In genomic region chr10:126349676-126350075, GRCh38 we compare ENCODE assay signal across 22 cellular contexts. TPM values are rescaled to one million over a fixed set of nuclear protein-coding genes. Genes with fewer than 3 reads are reported as not detected.
"Had no signal": no experiment of that assay in that cellular context is flagged by ENCODE, and none has a peak within 500 bp of the region (broad histone marks: within the 10 kb centered on the region; RNA-seq: fewer than 3 reads in every experiment).

No MANE protein-coding gene starts in this region.

- H3K9me3 ChIP-seq: body of pancreas, heart left ventricle, thyroid gland, upper lobe of right lung had no signal

- H3K9ac ChIP-seq: neural progenitor cell had no signal

- DNase-seq: activated CD4-positive, alpha-beta T cell treated with anti-CD3 and anti-CD28 coated beads for 36 hours; activated CD4-positive, alpha-beta T cell treated with anti-CD3 and anti-CD28 coated beads, Interleukin-2, amount 50 U/mL, for 48 hours; activated CD4-positive, CD25-positive, alpha-beta regulatory T cell; activated CD8-positive, alpha-beta memory T cell treated with anti-CD3 and anti-CD28 coated beads for 24 hours; activated effector memory CD4-positive, alpha-beta T cell treated with Interleukin-2 at 50 U/mL for 16 hours; activated naive CD4-positive, alpha-beta T cell treated with Interleukin-2 at 50 U/mL for 16 hours; body of pancreas; cortex of kidney; effector memory CD8-positive, alpha-beta T cell; erythroblast; heart left ventricle; immature natural killer cell; kidney; left colon; mammary epithelial cell; naive thymus-derived CD4-positive, alpha-beta T cell; stimulated activated CD4-positive, alpha-beta T cell treated with anti-CD3 and anti-CD28 coated beads, Interleukin-4, amount 100 ng/mL, for 24 hours; stimulated activated naive CD8-positive, alpha-beta T cell treated with anti-CD3 and anti-CD28 coated beads, Interleukin-15, amount 100 ng/mL, for 72 hours; thyroid gland; upper lobe of right lung had no signal

- H3K27me3 ChIP-seq: body of pancreas, neural progenitor cell, thyroid gland, upper lobe of right lung had no signal

- H3K27ac ChIP-seq: body of pancreas, heart left ventricle, neural progenitor cell, thyroid gland, upper lobe of right lung had no signal

- H3K4me3 ChIP-seq: body of pancreas, heart left ventricle, neural progenitor cell, skin epidermis, thyroid gland, upper lobe of right lung had no signal

- H3K36me3 ChIP-seq: heart left ventricle, neural progenitor cell, thyroid gland, upper lobe of right lung had no signal

- ATAC-seq: activated CD4-positive, alpha-beta T cell treated with anti-CD3 and anti-CD28 coated beads for 36 hours; body of pancreas; effector memory CD8-positive, alpha-beta T cell; left colon; naive thymus-derived CD4-positive, alpha-beta T cell; stimulated activated naive CD8-positive, alpha-beta T cell treated with anti-CD3 and anti-CD28 coated beads, Interleukin-15, amount 100 ng/mL, for 72 hours had no signal

- H2AFZ ChIP-seq: neural progenitor cell had no signal

- H3K4me1 ChIP-seq: body of pancreas, upper lobe of right lung had no signal

- FAIRE-seq: kidney had no signal

- H3K4me2 ChIP-seq: neural progenitor cell had no signal

RNA-seq across cellular contexts. Expression of gene ADAM12, which starts 38.6 kb away (rescaled TPM):
- polyA plus RNA-seq: naive thymus-derived CD4-positive, alpha-beta T cell had no signal
